In genomic region chr16:89334461-89334860, GRCh38 we compare ENCODE assay signal across 8 cellular contexts.
DNase-seq lines count a peak whose midpoint lies in the region; ATAC-seq and TF ChIP-seq lines count a peak whose summit lies in the region.

No MANE protein-coding gene starts in this region.

- DNase-seq in Calu3 (no peak), left cardiac atrium (peak; percentile 20), psoas muscle (peak in 1 of 2 donors; percentile 54), LoVo (ENCODE audit: low spot score) (no peak), NCI-H1417 treated with DMSO at 0.1 percent for 48 hours (lab: John Stamatoyannopoulos, UW) (no peak), HT-29 (ENCODE audit: low spot score) (no peak)
- no peak for DNase-seq in stimulated activated CD4-positive, alpha-beta T cell treated with anti-CD3 and anti-CD28 coated beads, Interleukin-4, amount 100 ng/mL, for 1 hour

- intact Hi-C loops in Calu3 (cut with micrococcal nuclease; ENCODE audit: unreplicated experiment) (loop anchor here (5.0 kb wide), 3 partner anchors 153 to 228 kb away; partner anchors contain the start of genes RPL13 and SPG7), left cardiac atrium (cut with DNase I) (loop anchor here (5.0 to 10.0 kb wide), 4 partner anchors 60 to 223 kb away; partner anchors contain the start of gene SPG7 (in 2 of the 2)), psoas muscle (cut with DNase I) (loop anchor here (5.0 kb wide), 2 partner anchors 153 to 223 kb away; no protein-coding TSS in a partner anchor)

- CTCF ChIA-PET in Calu3 (lab: Charles Lee): interaction anchor here (0.7 to 1.4 kb wide), 3 partner anchors 19 to 174 kb away, joined by 3 to 6 read pairs (median 3); partner anchors contain the start of gene SPG7

- peaks cover 42% of the 10 kb centered on the region for H3K36me3 Mint-ChIP-seq in Calu3 (ENCODE audit: insufficient read depth, unreplicated experiment)
- H3K36me3 Mint-ChIP-seq in activated T-helper 17 cell treated with anti-CD3 and anti-CD28 coated beads, Interleukin-2, amount 50 U/mL, for 72 hours (ENCODE audit: low read depth): peaks cover 8% of the 10 kb centered on the region

- peaks cover 35% of the 10 kb centered on the region for H3K4me1 Mint-ChIP-seq in Calu3 (ENCODE audit: low read depth, unreplicated experiment)
- H3K4me1 Mint-ChIP-seq in activated T-helper 17 cell treated with anti-CD3 and anti-CD28 coated beads, Interleukin-2, amount 50 U/mL, for 72 hours: peaks cover 28% of the 10 kb centered on the region

- 74 to 81% (median 75%) methylated on average over 12 of the region's 12 CpGs for WGBS in psoas muscle, 3 donors

- peak overlapping the region; percentile 77 for H3K27ac Mint-ChIP-seq in Calu3 (ENCODE audit: unreplicated experiment)
- H3K27ac Mint-ChIP-seq in activated T-helper 17 cell treated with anti-CD3 and anti-CD28 coated beads, Interleukin-2, amount 50 U/mL, for 72 hours: peak overlapping the region; percentile 67

- H3K27me3 ChIP-seq in psoas muscle (ENCODE audit: insufficient read depth in 3 of 3, low read length in 2 of 3): no peaks in the 10 kb centered on the region

- TF ChIP-seq CTCF in Calu3 (IDR thresholded peaks at IDR 0.05; ENCODE audit: unreplicated experiment): no peak
- no peak for TF ChIP-seq CTCF in psoas muscle (IDR thresholded peaks at IDR 0.05)

- BruUV-seq in Calu3 (replicated peaks; lab: Mats Ljungman, UMichigan): no TSS peak

- no peaks in the 10 kb centered on the region for H3K9me3 ChIP-seq in psoas muscle

- H3K27me3 Mint-ChIP-seq in Calu3 (ENCODE audit: unreplicated experiment): no peaks in the 10 kb centered on the region
- H3K27me3 Mint-ChIP-seq in activated T-helper 17 cell treated with anti-CD3 and anti-CD28 coated beads, Interleukin-2, amount 50 U/mL, for 72 hours: no peaks in the 10 kb centered on the region

- no peaks in the 10 kb centered on the region for H3K36me3 ChIP-seq in psoas muscle (ENCODE audit: insufficient read depth in 1 of 2, low read depth in 1 of 2)

- no peak overlapping the region for H3K4me3 ChIP-seq in psoas muscle

- peak overlapping the region; percentile 96 for H3K27ac ChIP-seq in psoas muscle

- no peaks in the 10 kb centered on the region for H3K9me3 Mint-ChIP-seq in Calu3 (ENCODE audit: low read depth, unreplicated experiment)
- H3K9me3 Mint-ChIP-seq in activated T-helper 17 cell treated with anti-CD3 and anti-CD28 coated beads, Interleukin-2, amount 50 U/mL, for 72 hours: no peaks in the 10 kb centered on the region

- H3K4me1 ChIP-seq in psoas muscle: peaks cover 88% of the 10 kb centered on the region

- ATAC-seq in activated T-helper 17 cell treated with anti-CD3 and anti-CD28 coated beads, Interleukin-2, amount 50 U/mL, for 72 hours (replicated peaks): no peak
- ATAC-seq in left cardiac atrium (no peak), psoas muscle (peak in 1 of 4 donors; percentile 0)

- H3K4me3 Mint-ChIP-seq in Calu3 (ENCODE audit: low read depth, unreplicated experiment): no peak overlapping the region
- H3K4me3 Mint-ChIP-seq in activated T-helper 17 cell treated with anti-CD3 and anti-CD28 coated beads, Interleukin-2, amount 50 U/mL, for 72 hours: peak overlapping the region; percentile 34
